In the genomic region with DNA sequence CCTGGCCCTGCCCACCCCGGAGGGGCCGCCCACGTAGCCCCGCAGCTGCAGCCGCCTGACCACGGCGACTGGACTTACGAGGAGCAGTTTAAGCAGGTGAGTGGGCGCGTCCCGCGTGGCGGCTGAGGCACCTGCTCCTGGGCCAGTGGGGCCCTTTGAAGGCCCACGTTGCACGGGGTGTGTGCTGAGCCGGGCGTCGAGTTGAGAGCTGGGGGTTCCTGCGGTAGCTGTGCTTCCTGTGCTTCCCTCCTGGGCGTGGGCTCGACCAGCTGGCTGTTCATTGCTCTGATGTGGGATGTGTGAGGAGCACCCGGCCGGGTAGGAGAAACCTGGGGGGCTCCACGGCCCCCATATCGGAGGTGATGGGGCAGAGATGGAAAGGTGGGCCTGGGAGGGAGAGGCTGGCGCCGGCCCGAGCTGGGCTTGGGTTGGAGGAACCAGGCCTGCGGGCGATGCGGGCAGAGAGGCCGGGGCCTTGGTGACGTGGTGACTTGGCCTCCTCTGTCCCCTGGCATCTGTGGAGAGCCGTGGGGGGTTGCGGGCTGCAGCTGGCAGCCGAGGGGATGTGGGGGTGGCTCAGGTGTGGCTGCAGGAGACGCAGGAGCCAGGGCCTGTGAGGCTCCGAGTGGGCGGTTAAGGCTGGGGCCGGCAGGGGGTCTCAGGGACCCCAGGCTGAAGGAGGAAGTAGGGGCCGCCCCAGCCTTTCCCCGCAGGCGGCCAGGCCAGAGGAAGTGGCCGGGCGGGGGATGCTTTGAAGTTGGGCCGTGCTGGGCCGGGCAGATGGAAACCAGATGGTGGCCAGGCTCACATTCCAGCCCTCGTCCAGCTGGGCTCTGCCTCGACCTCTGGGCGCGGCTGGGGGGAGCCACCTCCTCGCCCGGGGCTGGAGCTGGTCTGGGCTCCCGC, we compare ENCODE assay signal across 8 cellular contexts. TPM values are rescaled to one million over a fixed set of nuclear protein-coding genes. Genes with fewer than 3 reads are reported as not detected.
DNase-seq lines count a peak whose midpoint lies in the region; ATAC-seq and TF ChIP-seq lines count a peak whose summit lies in the region.

No MANE protein-coding gene starts in this region.

- no peaks in the 10 kb centered on the region for H3K9me3 Mint-ChIP-seq in osteocyte (ENCODE audit: unreplicated experiment)

- no peak for TF ChIP-seq CTCF in osteocyte (IDR thresholded peaks at IDR 0.05)

- H3K4me1 Mint-ChIP-seq in osteocyte (ENCODE audit: unreplicated experiment) = peaks cover 43% of the 10 kb centered on the region

- ATAC-seq in GM19351 (IDR thresholded peaks at IDR 0.05; ENCODE audit: unreplicated experiment) = no peak

- DNase-seq in stimulated activated CD4-positive, alpha-beta T cell treated with anti-CD3 and anti-CD28 coated beads, Interleukin-4, amount 100 ng/mL, for 24 hours = peak; percentile 19
- no peak for DNase-seq in stimulated activated CD4-positive, alpha-beta T cell treated with anti-CD3 and anti-CD28 coated beads, Interleukin-2, amount 100 ng/mL, for 48 hours
- DNase-seq in activated CD8-positive, alpha-beta memory T cell treated with anti-CD3 and anti-CD28 coated beads, Interleukin-2, amount 50 U/mL, for 4 hours = peak; percentile 34
- DNase-seq in fibroblast of gingiva (ENCODE audit: low read depth) = peak; percentile 94
- peak; percentile 98 for DNase-seq in osteocyte (ENCODE audit: extremely low spot score, unreplicated experiment)
- no peak for DNase-seq in NCI-H2171 treated with DMSO at 0.1 percent for 48 hours (lab: John Stamatoyannopoulos, UW)
- DNase-seq in NCI-H510A (lab: John Stamatoyannopoulos, UW) = no peak

- peak overlapping the region; percentile 50 for H3K4me3 Mint-ChIP-seq in osteocyte (ENCODE audit: unreplicated experiment)

- H3K27me3 Mint-ChIP-seq in osteocyte (ENCODE audit: unreplicated experiment) = no peaks in the 10 kb centered on the region

- peak overlapping the region; percentile 88 for H3K27ac Mint-ChIP-seq in osteocyte (ENCODE audit: unreplicated experiment)

- peaks cover 10% of the 10 kb centered on the region for H3K36me3 Mint-ChIP-seq in osteocyte (ENCODE audit: unreplicated experiment)

RNA-seq across cellular contexts. Expression of a gene that starts 7.1 kb away (rescaled TPM):
- total RNA-seq in osteocyte = 16.8 and 17.0 TPM in 2 replicates

RNA-seq across cellular contexts. Expression of a gene that starts 15.8 kb away (rescaled TPM):
- total RNA-seq in osteocyte = 0.47 and 1.7 TPM in 2 replicates

RNA-seq across cellular contexts. Expression of a gene that starts 19.9 kb away (rescaled TPM):
- 61.1 and 63.5 TPM in 2 replicates for total RNA-seq in osteocyte

RNA-seq across cellular contexts. Expression of a gene that starts 39.6 kb away (rescaled TPM):
- not detected in 2 replicates for total RNA-seq in osteocyte

RNA-seq across cellular contexts. Expression of a gene that starts 39.9 kb away (rescaled TPM):
- total RNA-seq in osteocyte = 69.3 and 72.3 TPM in 2 replicates

Comparison
In these comparisons a context has a peak if more than half of its experiments do, and no peak if none do; other contexts are left out.
1. DNase-seq: peak in stimulated activated CD4-positive, alpha-beta T cell treated with anti-CD3 and anti-CD28 coated beads, Interleukin-4, amount 100 ng/mL, for 24 hours (single experiment), activated CD8-positive, alpha-beta memory T cell treated with anti-CD3 and anti-CD28 coated beads, Interleukin-2, amount 50 U/mL, for 4 hours (single experiment), fibroblast of gingiva (single experiment) and osteocyte (single experiment); none in stimulated activated CD4-positive, alpha-beta T cell treated with anti-CD3 and anti-CD28 coated beads, Interleukin-2, amount 100 ng/mL, for 48 hours (0 of 2), NCI-H2171 treated with DMSO at 0.1 percent for 48 hours (single experiment) and NCI-H510A (single experiment).